9 cellular contexts compared by ENCODE assay signal in genomic region chr17:75601057-75601987, GRCh38. TPM values are rescaled to one million over a fixed set of nuclear protein-coding genes. Genes with fewer than 3 reads are reported as not detected.
DNase-seq lines count a peak whose midpoint lies in the region; ATAC-seq, FAIRE-seq and TF ChIP-seq lines count a peak whose summit lies in the region.
"Had no signal": no experiment of that assay in that cellular context is flagged by ENCODE, and none has a peak within 500 bp of the region (broad histone marks: within the 10 kb centered on the region; RNA-seq: fewer than 3 reads in every experiment).

No MANE protein-coding gene starts in this region.

- H3K79me1 ChIP-seq in neuronal stem cell (ENCODE audit: low read depth, low read length), result no peaks in the 10 kb centered on the region

- H3K9me3 ChIP-seq in esophagus (ENCODE audit: control insufficient read depth in 2 of 2, insufficient read depth in 1 of 2, low read depth in 1 of 2, low read length in 1 of 2), result no peaks in the 10 kb centered on the region
- H3K9me3 ChIP-seq in neuronal stem cell (replicated peaks in 1 of 2; ENCODE audit: control insufficient read depth in 2 of 2, insufficient read depth in 1 of 2, low read depth in 1 of 2, low read length in 2 of 2), result peaks cover 0 to 2% of the 10 kb centered on the region in 2 donors

- H3K36me3 ChIP-seq in esophagus (ENCODE audit: control insufficient read depth in 2 of 2, insufficient read depth in 2 of 2, low read length in 1 of 2), result no peaks in the 10 kb centered on the region
- H3K36me3 ChIP-seq in neuronal stem cell (replicated peaks in 1 of 2; ENCODE audit: control insufficient read depth in 2 of 2, insufficient read depth in 2 of 2, low read length in 2 of 2), result no peaks in the 10 kb centered on the region

- H4K8ac ChIP-seq in neuronal stem cell (ENCODE audit: low read depth, low read length), result peak overlapping the region; percentile 92

- FAIRE-seq in H54 (lab: Jason Lieb, UNC), result no peak
- FAIRE-seq: islet of Langerhans had no signal

- H3K4ac ChIP-seq in neuronal stem cell (ENCODE audit: low read length), result no peak overlapping the region

- H3K9ac ChIP-seq in neuronal stem cell (ENCODE audit: low read depth, low read length, poor library complexity), result no peak overlapping the region

- H3K4me1 ChIP-seq in esophagus (ENCODE audit: control insufficient read depth in 2 of 2, insufficient read depth in 2 of 2, low read length in 1 of 2) (peaks cover 4 to 8% of the 10 kb centered on the region in 2 donors), neuronal stem cell (ENCODE audit: control insufficient read depth in 2 of 2, insufficient read depth in 1 of 2, low read depth in 1 of 2, low read length in 2 of 2) (no peaks in the 10 kb centered on the region)

- no peak overlapping the region for H2BK120ac ChIP-seq in neuronal stem cell (ENCODE audit: low read depth, low read length)

- H3K4me2 ChIP-seq in neuronal stem cell (ENCODE audit: insufficient read depth, low read length, poor library complexity, severe bottlenecking), result no peak overlapping the region

- H2BK15ac ChIP-seq in neuronal stem cell (ENCODE audit: low read length), result no peak overlapping the region

- no peak for ATAC-seq in HG03045 (IDR thresholded peaks at IDR 0.05; ENCODE audit: unreplicated experiment)

- peak; percentile 72 for DNase-seq in AG20443 (ENCODE audit: low spot score)
- peak; percentile 88 for DNase-seq in H54 (ENCODE audit: insufficient read length, low spot score)
- DNase-seq in NOMO-1 (lab: John Stamatoyannopoulos, UW; ENCODE audit: unreplicated experiment in 2 of 2), result peak; percentile 23 to 39
- DNase-seq in activated CD8-positive, alpha-beta memory T cell treated with anti-CD3 and anti-CD28 coated beads for 48 hours (ENCODE audit: low read depth in 2 of 3, low spot score in 2 of 3), result peak; percentile 29 to 50 (median 30)
- DNase-seq in neuronal stem cell (ENCODE audit: low spot score), result peak; percentile 54
- no peak for DNase-seq in middle frontal gyrus (ENCODE audit: extremely low spot score, low spot score)

- no peak for TF ChIP-seq POLR2A in H54 (IDR thresholded peaks at IDR 0.05; ENCODE audit: low read depth, low read length)

- no peak overlapping the region for H2AFZ ChIP-seq in neuronal stem cell (ENCODE audit: low read length)

- H3K27ac ChIP-seq in esophagus (ENCODE audit: low read depth in 2 of 2, low read length in 1 of 2), result peak overlapping the region; percentile 8 to 72
- no peak overlapping the region for H3K27ac ChIP-seq in neuronal stem cell (replicated peaks; ENCODE audit: low read length)

- no peak overlapping the region for H2BK5ac ChIP-seq in neuronal stem cell (ENCODE audit: low read length)

- no peak overlapping the region for H4K91ac ChIP-seq in neuronal stem cell (ENCODE audit: low read depth, low read length, poor library complexity)

- H2AK5ac ChIP-seq in neuronal stem cell (ENCODE audit: low read depth, low read length), result peak overlapping the region; percentile 59

- no peak overlapping the region for H3K18ac ChIP-seq in neuronal stem cell (ENCODE audit: low read length)

- H3K4me3 ChIP-seq in esophagus (ENCODE audit: low read depth in 1 of 2, low read length in 2 of 2) (no peak overlapping the region), neuronal stem cell (ENCODE audit: low read length in 2 of 2) (no peak overlapping the region)

- H3K14ac ChIP-seq in neuronal stem cell (ENCODE audit: low read length), result no peak overlapping the region

- peak overlapping the region; percentile 36 for H2BK12ac ChIP-seq in neuronal stem cell (ENCODE audit: low read length)

- WGBS in esophagus, 2 donors, result 58 to 61% methylated on average over 28 of the region's 28 CpGs
- no CpG with 5 or more reads among the region's 28 CpGs for WGBS in neuronal stem cell (ENCODE audit: extremely low coverage in 2 of 2, insufficient read length in 2 of 2, insufficient replicate concordance in 1 of 2), 2 donors

- H3K23ac ChIP-seq in neuronal stem cell (ENCODE audit: low read depth, low read length, poor library complexity), result no peak overlapping the region

- H3K27me3 ChIP-seq in esophagus (ENCODE audit: control insufficient read depth in 1 of 2, insufficient read depth in 2 of 2, low read length in 2 of 2) (no peaks in the 10 kb centered on the region), neuronal stem cell (ENCODE audit: control insufficient read depth in 3 of 3, insufficient read depth in 3 of 3, low read depth in 1 of 3, low read length in 3 of 3) (peaks cover 0 to 6% (median 0%) of the 10 kb centered on the region in 3 experiments)

RNA-seq across cellular contexts. Expression of gene MYO15B, which starts 13.7 kb away (rescaled TPM):
- 10 to 100 TPM; 27.8 to 89.5 TPM for polyA plus RNA-seq in esophagus
- polyA plus RNA-seq in neuronal stem cell (2013, experiment 1 of 2), result 8.5 TPM
- polyA plus RNA-seq in neuronal stem cell (2013, experiment 2 of 2), result 8.9 TPM

RNA-seq across cellular contexts. Expression of gene SMIM5, which starts 31.9 kb away (rescaled TPM):
- 10 to 100 TPM; 33.9 to 37.3 TPM for polyA plus RNA-seq in esophagus
- polyA plus RNA-seq in neuronal stem cell (2013, experiment 1 of 2), result not detected
- polyA plus RNA-seq in neuronal stem cell (2013, experiment 2 of 2), result not detected
